Comparison of ENCODE assay signal across 21 cellular contexts in genomic region chr22:23061471-23062280, GRCh38. TPM values are rescaled to one million over a fixed set of nuclear protein-coding genes. Genes with fewer than 3 reads are reported as not detected.
DNase-seq lines count a peak whose midpoint lies in the region; ATAC-seq, FAIRE-seq and TF ChIP-seq lines count a peak whose summit lies in the region.
"Had no signal": no experiment of that assay in that cellular context is flagged by ENCODE, and none has a peak within 500 bp of the region (broad histone marks: within the 10 kb centered on the region; RNA-seq: fewer than 3 reads in every experiment).

No MANE protein-coding gene starts in this region.

- POLR2A ChIA-PET in K562 (lab: Yijun Ruan, JAX): interaction anchor here (0.9 to 9.0 kb wide), 7 partner anchors 12 to 45 kb away, joined by 3 to 100 read pairs (median 5); partner anchors contain the start of gene GNAZ

- CTCF ChIA-PET in activated CD8-positive, alpha-beta memory T cell treated with anti-CD3 and anti-CD28 coated beads, Interleukin-2, amount 10 ng/mL, durations not matched to agents 7 days and 5 days (lab: Charles Lee): no interaction called here
- CTCF ChIA-PET in K562 (lab: Yijun Ruan, JAX; ENCODE audit: low intra/inter-chr PET ratio): no interaction called here

- peaks cover 3% of the 10 kb centered on the region; the same call in 1 of the 2 replicates for H4K20me1 ChIP-seq in DND-41 (ENCODE audit: insufficient read depth, low read length)
- peaks cover 67% of the 10 kb centered on the region for H4K20me1 ChIP-seq in K562 (replicated peaks; ENCODE audit: control insufficient read depth, insufficient read depth, low read length)

- H3K9ac ChIP-seq in DND-41 (ENCODE audit: low read depth, low read length): no peak overlapping the region
- H3K9ac ChIP-seq in K562 (ENCODE audit: insufficient read depth in 1 of 2, low read depth in 2 of 2, low read length in 2 of 2): no peak overlapping the region

- H3K36me3 ChIP-seq in DND-41 (ENCODE audit: insufficient read depth, low read length): no peaks in the 10 kb centered on the region
- H3K36me3 ChIP-seq in K562 (ENCODE audit: control insufficient read depth, insufficient read depth, low read length): no peaks in the 10 kb centered on the region

- BruUV-seq in K562 (replicated peaks; lab: Mats Ljungman, UMichigan): no TSS peak

- no peaks in the 10 kb centered on the region for H3K79me2 ChIP-seq in DND-41 (ENCODE audit: insufficient read depth, low read length)
- no peaks in the 10 kb centered on the region for H3K79me2 ChIP-seq in K562 (ENCODE audit: control insufficient read depth, insufficient read depth, low read length)

- H3K4me1 ChIP-seq in DND-41 (ENCODE audit: insufficient read depth, low read length): no peaks in the 10 kb centered on the region
- peaks cover 0 to 3% of the 10 kb centered on the region in 2 experiments; a peak in 1 of 5 replicates for H3K4me1 ChIP-seq in K562 (replicated peaks in 1 of 2; ENCODE audit: control insufficient read depth in 2 of 2, insufficient read depth in 2 of 2, low read length in 2 of 2)
- H3K4me1 ChIP-seq: A549 had no signal

- DNase-seq in activated CD8-positive, alpha-beta memory T cell treated with anti-CD3 and anti-CD28 coated beads, Interleukin-2, amount 10 ng/mL, durations not matched to agents 7 days and 5 days: peak; percentile 23
- no peak for DNase-seq in activated CD8-positive, alpha-beta memory T cell treated with anti-CD3 and anti-CD28 coated beads for 24 hours
- DNase-seq in DND-41 (peak; percentile 2), K562 (ENCODE audit: extremely low read depth in 1 of 4, low spot score in 3 of 4) (peak in 1 of 4 experiments; percentile 45), progenitor cell of endocrine pancreas (ENCODE audit: low spot score, unreplicated experiment) (peak; percentile 7), COLO829 (ENCODE audit: low spot score) (no peak), NCI-H2196 (lab: John Stamatoyannopoulos, UW; ENCODE audit: unreplicated experiment) (no peak)
- DNase-seq: DMS153; effector memory CD8-positive, alpha-beta T cell; NCI-H1417 treated with DMSO at 0.1 percent for 48 hours; OCI-M1; stimulated activated naive B cell treated with anti-CD40 and anti-IgM and Interleukin-4, amounts not matched to agents 10 μg/mL and 1 μg/mL and 100 μg/mL, for 72 hours; trophoblast cell had no signal

- H3K4me2 ChIP-seq in DND-41 (ENCODE audit: insufficient read depth, low read length) (no peak overlapping the region), K562 (ENCODE audit: insufficient read depth, low read length) (no peak overlapping the region)
- H3K4me2 ChIP-seq: A549 had no signal

- H3K4me3 ChIP-seq in DND-41 (ENCODE audit: low read depth in 1 of 2, low read length in 2 of 2) (no peak overlapping the region), K562 (no peak overlapping the region)
- H3K4me3 ChIP-seq: A549 had no signal

- in situ Hi-C loops in K562 (cut with MboI): no loop called here

- no peaks in the 10 kb centered on the region for H3K9me3 ChIP-seq in DND-41 (ENCODE audit: insufficient read depth, low read length, severe bottlenecking)
- H3K9me3 ChIP-seq in K562 (replicated peaks; ENCODE audit: control insufficient read depth, insufficient read depth, low read depth, low read length): no peaks in the 10 kb centered on the region
- H3K9me3 ChIP-seq: A549 had no signal

- no peak for TF ChIP-seq POLR2A in K562 (conservative IDR thresholded peaks at IDR 0.05)

- no peak for TF ChIP-seq RAD21 in K562 (CRISPR knock-in tag; conservative IDR thresholded peaks at IDR 0.05 in 1 of 2, IDR thresholded peaks at IDR 0.05 in 1 of 2)

- no peaks in the 10 kb centered on the region for H3K9me3 Mint-ChIP-seq in activated CD8-positive, alpha-beta memory T cell treated with anti-CD3 and anti-CD28 coated beads, Interleukin-2, amount 10 ng/mL, durations not matched to agents 7 days and 5 days (ENCODE audit: low read depth)
- H3K9me3 Mint-ChIP-seq in progenitor cell of endocrine pancreas (ENCODE audit: low read depth): peaks cover 4% of the 10 kb centered on the region
- H3K9me3 Mint-ChIP-seq: activated naive CD4-positive, alpha-beta T cell treated with anti-CD3 and anti-CD28 coated beads, Interleukin-2, amount 50 U/mL, for 24 hours; effector memory CD8-positive, alpha-beta T cell had no signal

- FAIRE-seq in K562 (lab: Jason Lieb, UNC): no peak
- FAIRE-seq: A549, GM12892 had no signal

- H3K4me1 Mint-ChIP-seq in activated CD8-positive, alpha-beta memory T cell treated with anti-CD3 and anti-CD28 coated beads, Interleukin-2, amount 10 ng/mL, durations not matched to agents 7 days and 5 days: no peaks in the 10 kb centered on the region
- no peaks in the 10 kb centered on the region for H3K4me1 Mint-ChIP-seq in progenitor cell of endocrine pancreas (ENCODE audit: low read depth)
- H3K4me1 Mint-ChIP-seq: activated naive CD4-positive, alpha-beta T cell treated with anti-CD3 and anti-CD28 coated beads, Interleukin-2, amount 50 U/mL, for 24 hours had no signal

- no peak overlapping the region for H3K27ac ChIP-seq in DND-41 (ENCODE audit: low read length)
- H3K27ac ChIP-seq in K562 (ENCODE audit: extremely low read depth, low read depth, low read length): no peak overlapping the region
- H3K27ac ChIP-seq: A549, C4-2B had no signal

- TF ChIP-seq CTCF in DND-41 (IDR thresholded peaks at IDR 0.05; ENCODE audit: borderline replicate concordance, extremely low read depth, low read length, poor library complexity, severe bottlenecking) (no peak), K562 (IDR thresholded peaks at IDR 0.05 in 2 of 3, conservative IDR thresholded peaks at IDR 0.05 in 1 of 3; ENCODE audit: insufficient read depth in 2 of 3, low read depth in 1 of 3, low read length in 3 of 3) (no peak), progenitor cell of endocrine pancreas (IDR thresholded peaks at IDR 0.05; ENCODE audit: unreplicated experiment) (no peak)

- no peak for TF ChIP-seq EP300 in K562 (IDR thresholded peaks at IDR 0.05; ENCODE audit: low read length)

- ATAC-seq in activated CD8-positive, alpha-beta memory T cell treated with anti-CD3 and anti-CD28 coated beads, Interleukin-2, amount 10 ng/mL, durations not matched to agents 7 days and 5 days: no peak
- ATAC-seq in DND-41 (ENCODE audit: insufficient read depth, low read depth): no peak
- ATAC-seq in K562: no peak
- no peak for ATAC-seq in HG02884 (IDR thresholded peaks at IDR 0.05; ENCODE audit: unreplicated experiment)
- ATAC-seq: A549; activated CD4-positive, CD25-positive, alpha-beta regulatory T cell treated with anti-CD3 and anti-CD28 coated beads, Interleukin-2, amount 50 U/mL, for 24 hours; effector memory CD8-positive, alpha-beta T cell; HCT116; left colon; stimulated activated naive B cell treated with anti-CD40 and anti-IgM and Interleukin-4, amounts not matched to agents 10 μg/mL and 1 μg/mL and 100 μg/mL, for 72 hours had no signal

- H3K27me3 ChIP-seq in DND-41 (ENCODE audit: insufficient read depth, low read length, poor library complexity) (no peaks in the 10 kb centered on the region), K562 (ENCODE audit: control insufficient read depth in 2 of 2, insufficient read depth in 2 of 2, low read length in 2 of 2) (peaks cover 34 to 86% of the 10 kb centered on the region in 2 experiments)

- H2AFZ ChIP-seq in DND-41 (ENCODE audit: low read depth, low read length): no peak overlapping the region
- H2AFZ ChIP-seq in K562 (ENCODE audit: low read depth, low read length): no peak overlapping the region

- H3K36me3 Mint-ChIP-seq in activated CD8-positive, alpha-beta memory T cell treated with anti-CD3 and anti-CD28 coated beads, Interleukin-2, amount 10 ng/mL, durations not matched to agents 7 days and 5 days: no peaks in the 10 kb centered on the region
- no peaks in the 10 kb centered on the region for H3K36me3 Mint-ChIP-seq in progenitor cell of endocrine pancreas (ENCODE audit: insufficient read depth)
- H3K36me3 Mint-ChIP-seq: activated naive CD4-positive, alpha-beta T cell treated with anti-CD3 and anti-CD28 coated beads, Interleukin-2, amount 50 U/mL, for 24 hours had no signal

- 1% methylated on average over 16 of the region's 16 CpGs for WGBS in K562 (ENCODE audit: insufficient coverage, low coverage, missing lambda C conversion rate)

- H3K27ac Mint-ChIP-seq in activated CD8-positive, alpha-beta memory T cell treated with anti-CD3 and anti-CD28 coated beads, Interleukin-2, amount 10 ng/mL, durations not matched to agents 7 days and 5 days: no peak overlapping the region
- H3K27ac Mint-ChIP-seq in progenitor cell of endocrine pancreas: no peak overlapping the region
- H3K27ac Mint-ChIP-seq: effector memory CD8-positive, alpha-beta T cell had no signal

- H3K27me3 Mint-ChIP-seq in activated CD8-positive, alpha-beta memory T cell treated with anti-CD3 and anti-CD28 coated beads, Interleukin-2, amount 10 ng/mL, durations not matched to agents 7 days and 5 days: peaks cover 7% of the 10 kb centered on the region
- peaks cover 25% of the 10 kb centered on the region for H3K27me3 Mint-ChIP-seq in progenitor cell of endocrine pancreas
- H3K27me3 Mint-ChIP-seq: stimulated activated naive B cell treated with anti-CD40 and anti-IgM and Interleukin-4, amounts not matched to agents 10 μg/mL and 1 μg/mL and 100 μg/mL, for 72 hours had no signal

- no peaks in the 10 kb centered on the region for H3K9me1 ChIP-seq in K562 (ENCODE audit: control insufficient read depth, insufficient read depth, low read length)

- no peak overlapping the region for H3K4me3 Mint-ChIP-seq in activated CD8-positive, alpha-beta memory T cell treated with anti-CD3 and anti-CD28 coated beads, Interleukin-2, amount 10 ng/mL, durations not matched to agents 7 days and 5 days
- no peak overlapping the region for H3K4me3 Mint-ChIP-seq in progenitor cell of endocrine pancreas (ENCODE audit: low read depth)
- H3K4me3 Mint-ChIP-seq: activated naive CD4-positive, alpha-beta T cell treated with anti-CD3 and anti-CD28 coated beads, Interleukin-2, amount 50 U/mL, for 24 hours; effector memory CD8-positive, alpha-beta T cell; stimulated activated naive B cell treated with anti-CD40 and anti-IgM and Interleukin-4, amounts not matched to agents 10 μg/mL and 1 μg/mL and 100 μg/mL, for 72 hours had no signal

- intact Hi-C loops in K562 (cut with micrococcal nuclease): no loop called here

RNA-seq across cellular contexts. Expression of gene GNAZ, which starts 8.6 kb away (rescaled TPM):
- under 1 TPM in 1 of 2 experiments, not detected in 1; 0.12 TPM for total RNA-seq in activated CD8-positive, alpha-beta memory T cell treated with anti-CD3 and anti-CD28 coated beads, Interleukin-2, amount 10 ng/mL, durations not matched to agents 7 days and 5 days
- total RNA-seq in K562 (2011; cell fraction: chromatin; rRNA removed; ENCODE audit: low replicate concordance): 0.79 and 1.2 TPM in 2 replicates
- 0.50 and 0.79 TPM in 2 replicates for total RNA-seq in K562 (2011; cell fraction: nucleolus; rRNA removed)
- 0.29 and 0.46 TPM in 2 replicates for total RNA-seq in K562 (2011; cell fraction: nucleoplasm; rRNA removed)
- total RNA-seq in K562 (2014; rRNA removed) (0.14 and 0.24 TPM in 2 replicates), K562 (2014; rRNA removed; fragmentation: Illumina TruSeq; extraction: Trizol) (0.04 and 0.10 TPM in 2 replicates), K562 (2015; rRNA removed; fragmentation: Illumina TruSeq; extraction: Trizol) (0.04 and 0.11 TPM in 2 replicates), K562 (2021) (0.22 and 0.74 TPM in 2 replicates), progenitor cell of endocrine pancreas (16.3 and 19.2 TPM in 2 replicates)
- polyA plus RNA-seq in K562 (2011; rRNA removed) (0.13 and 0.22 TPM in 2 replicates), K562 (2014; fragmentation: Illumina TruSeq; extraction: Trizol) (0.12 and 0.13 TPM in 2 replicates), K562 (2014; fragmentation: Nextera tagmentation; extraction: Ambion mirVana) (not detected), K562 (2014; rRNA removed) (0.18 TPM in 1 of 2 replicates, not detected in the other)
- 0.15 and 0.31 TPM in 2 replicates for polyA plus RNA-seq in K562 (2011; cell fraction: cytosol; rRNA removed)
- 0.35 and 0.60 TPM in 2 replicates for polyA plus RNA-seq in K562 (2011; cell fraction: nucleus; rRNA removed)
- 0.14 and 0.26 TPM in 2 replicates for polyA plus RNA-seq in K562 (2012)
- 0.21 and 0.32 TPM in 2 replicates for polyA minus RNA-seq in K562 (2011; rRNA and poly(A)+ RNA removed)
- 0.57 TPM in 1 of 2 replicates, not detected in the other for polyA minus RNA-seq in K562 (2011; cell fraction: cytosol; rRNA and poly(A)+ RNA removed)
- polyA minus RNA-seq in K562 (2011; cell fraction: nucleus; rRNA and poly(A)+ RNA removed): 0.40 and 0.67 TPM in 2 replicates

Comparison
In these comparisons a context has a peak if more than half of its experiments do, and no peak if none do; other contexts are left out.
1. DNase-seq: peak in activated CD8-positive, alpha-beta memory T cell treated with anti-CD3 and anti-CD28 coated beads, Interleukin-2, amount 10 ng/mL, durations not matched to agents 7 days and 5 days (single experiment), DND-41 (single experiment) and progenitor cell of endocrine pancreas (single experiment); none in activated CD8-positive, alpha-beta memory T cell treated with anti-CD3 and anti-CD28 coated beads for 24 hours (single experiment), COLO829 (single experiment) and NCI-H2196 (single experiment).